Comparison of ENCODE assay signal across 2 cellular contexts in genomic region chr2:207048421-207048820, GRCh38.
TF ChIP-seq lines count a peak whose summit lies in the region.

No MANE protein-coding gene starts in this region.

TF ChIP-seq in IMR-90, 13 proteins besides CTCF, POLR2A, EP300 and RAD21:
- no peak for TF ChIP-seq CEBPB (IDR thresholded peaks at IDR 0.05; ENCODE audit: low read depth, low read length)
- TF ChIP-seq SMC3 (IDR thresholded peaks at IDR 0.05; ENCODE audit: low read depth, low read length), result no peak
- no peak for TF ChIP-seq FOS (IDR thresholded peaks at IDR 0.05; ENCODE audit: low read depth, low read length)
- no peak for TF ChIP-seq ELK1 (IDR thresholded peaks at IDR 0.05; ENCODE audit: borderline replicate concordance, low read depth, low read length)
- no peak for TF ChIP-seq CHD1 (IDR thresholded peaks at IDR 0.05; ENCODE audit: low read depth, low read length)
- TF ChIP-seq BHLHE40 (IDR thresholded peaks at IDR 0.05; ENCODE audit: low read depth, low read length), result no peak

TF ChIP-seq in SK-N-SH, 30 proteins besides CTCF, POLR2A, EP300 and RAD21:
- no peak for TF ChIP-seq SMC3 (IDR thresholded peaks at IDR 0.05; ENCODE audit: low read depth, low read length)
- no peak for TF ChIP-seq FOSL2 (IDR thresholded peaks at IDR 0.05; ENCODE audit: borderline replicate concordance, low read depth)
- TF ChIP-seq NFIC (IDR thresholded peaks at IDR 0.05; ENCODE audit: borderline replicate concordance), result no peak
- no peak for TF ChIP-seq RFX5 (IDR thresholded peaks at IDR 0.05; ENCODE audit: low read length)
- no peak for TF ChIP-seq MXI1 (IDR thresholded peaks at IDR 0.05; ENCODE audit: low read depth, low read length)
- no peak for TF ChIP-seq MEF2A (IDR thresholded peaks at IDR 0.05; ENCODE audit: borderline replicate concordance, low read depth)
- no peak for TF ChIP-seq NRF1 (IDR thresholded peaks at IDR 0.05; ENCODE audit: low read depth, low read length)
- TF ChIP-seq, protein P1, sequence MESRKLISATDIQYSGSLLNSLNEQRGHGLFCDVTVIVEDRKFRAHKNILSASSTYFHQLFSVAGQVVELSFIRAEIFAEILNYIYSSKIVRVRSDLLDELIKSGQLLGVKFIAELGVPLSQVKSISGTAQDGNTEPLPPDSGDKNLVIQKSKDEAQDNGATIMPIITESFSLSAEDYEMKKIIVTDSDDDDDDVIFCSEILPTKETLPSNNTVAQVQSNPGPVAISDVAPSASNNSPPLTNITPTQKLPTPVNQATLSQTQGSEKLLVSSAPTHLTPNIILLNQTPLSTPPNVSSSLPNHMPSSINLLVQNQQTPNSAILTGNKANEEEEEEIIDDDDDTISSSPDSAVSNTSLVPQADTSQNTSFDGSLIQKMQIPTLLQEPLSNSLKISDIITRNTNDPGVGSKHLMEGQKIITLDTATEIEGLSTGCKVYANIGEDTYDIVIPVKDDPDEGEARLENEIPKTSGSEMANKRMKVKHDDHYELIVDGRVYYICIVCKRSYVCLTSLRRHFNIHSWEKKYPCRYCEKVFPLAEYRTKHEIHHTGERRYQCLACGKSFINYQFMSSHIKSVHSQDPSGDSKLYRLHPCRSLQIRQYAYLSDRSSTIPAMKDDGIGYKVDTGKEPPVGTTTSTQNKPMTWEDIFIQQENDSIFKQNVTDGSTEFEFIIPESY (IDR thresholded peaks at IDR 0.05; ENCODE audit: borderline replicate concordance, low read depth), result no peak
- TF ChIP-seq, protein P2, sequence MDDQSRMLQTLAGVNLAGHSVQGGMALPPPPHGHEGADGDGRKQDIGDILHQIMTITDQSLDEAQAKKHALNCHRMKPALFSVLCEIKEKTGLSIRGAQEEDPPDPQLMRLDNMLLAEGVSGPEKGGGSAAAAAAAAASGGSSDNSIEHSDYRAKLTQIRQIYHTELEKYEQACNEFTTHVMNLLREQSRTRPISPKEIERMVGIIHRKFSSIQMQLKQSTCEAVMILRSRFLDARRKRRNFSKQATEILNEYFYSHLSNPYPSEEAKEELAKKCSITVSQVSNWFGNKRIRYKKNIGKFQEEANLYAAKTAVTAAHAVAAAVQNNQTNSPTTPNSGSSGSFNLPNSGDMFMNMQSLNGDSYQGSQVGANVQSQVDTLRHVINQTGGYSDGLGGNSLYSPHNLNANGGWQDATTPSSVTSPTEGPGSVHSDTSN (IDR thresholded peaks at IDR 0.05), result no peak
- no peak for TF ChIP-seq SIN3A (IDR thresholded peaks at IDR 0.05; ENCODE audit: borderline replicate concordance, low read depth, low read length)
TF ChIP-seq in SK-N-SH: peak in this region for 0.
